In genomic region chrX:37846934-37847732, GRCh38 we compare ENCODE assay signal across 8 cellular contexts. TPM values are rescaled to one million over a fixed set of nuclear protein-coding genes. Genes with fewer than 3 reads are reported as not detected.
DNase-seq lines count a peak whose midpoint lies in the region; ATAC-seq and TF ChIP-seq lines count a peak whose summit lies in the region.

DYNLT3 (minus strand) TSS chrX:37847571; CDS start chrX:37847510, 61 bp downstream.

- 43% methylated on average over 46 of the region's 67 CpGs for WGBS in esophagus muscularis mucosa

- intact Hi-C loops in OCI-LY7 (cut with micrococcal nuclease; ENCODE audit: unreplicated experiment) = loop anchor here (10.0 kb wide), 1 partner anchor 342 kb away; no protein-coding TSS in a partner anchor
- intact Hi-C loops in esophagus muscularis mucosa (cut with DNase I) = no loop called here

- peak within 1 kb of the TSS; percentile 44; the same call in 1 of the 2 replicates for H3K4me2 ChIP-seq in OCI-LY7 (ENCODE audit: low read length)

- POLR2A ChIA-PET in OCI-LY7 (lab: Charles Lee) = interaction anchor here (0.8 to 1.1 kb wide), 2 partner anchors 23 to 59 kb away, joined by 3 to 6 read pairs; no protein-coding TSS in a partner anchor

- TF ChIP-seq EP300 in esophagus muscularis mucosa (IDR thresholded peaks at IDR 0.05) = no peak

- no peaks in the 10 kb centered on the region for H3K79me2 ChIP-seq in OCI-LY7 (ENCODE audit: insufficient read depth, low read depth, low read length)

- no peaks in the 10 kb centered on the region for H4K20me1 ChIP-seq in OCI-LY7 (ENCODE audit: insufficient read depth, low read length)

- TF ChIP-seq CTCF in OCI-LY7 (conservative IDR thresholded peaks at IDR 0.05; ENCODE audit: low read length) (no peak), esophagus muscularis mucosa (IDR thresholded peaks at IDR 0.05) (no peak)

- no peaks in the 10 kb centered on the region for H3K36me3 ChIP-seq in OCI-LY7 (ENCODE audit: insufficient read depth, low read length)
- no peaks in the 10 kb centered on the region for H3K36me3 ChIP-seq in esophagus muscularis mucosa
- H3K36me3 ChIP-seq in muscle layer of colon (ENCODE audit: insufficient read depth, low read length) = no peaks in the 10 kb centered on the region

- H3K9me3 ChIP-seq in OCI-LY7 (ENCODE audit: low read length) (no peaks in the 10 kb centered on the region), esophagus muscularis mucosa (no peaks in the 10 kb centered on the region), muscle layer of colon (ENCODE audit: low read length) (no peaks in the 10 kb centered on the region)

- no peak within 1 kb of the TSS for H2AFZ ChIP-seq in OCI-LY7 (ENCODE audit: low read length)

- no TSS peak for BruUV-seq in OCI-LY7 (replicated peaks; lab: Mats Ljungman, UMichigan)

- ATAC-seq in GM21360 (IDR thresholded peaks at IDR 0.05; ENCODE audit: unreplicated experiment) = peak; percentile 99

- H3K27me3 ChIP-seq in esophagus muscularis mucosa (no peaks in the 10 kb centered on the region), muscle layer of colon (ENCODE audit: control insufficient read depth in 1 of 2, insufficient read depth in 2 of 2, low read length in 2 of 2) (no peaks in the 10 kb centered on the region)

- CTCF ChIA-PET in OCI-LY7 (lab: Charles Lee; ENCODE audit: unreplicated experiment) = no interaction called here

- TF ChIP-seq POLR2A in esophagus muscularis mucosa (IDR thresholded peaks at IDR 0.05; ENCODE audit: low read depth) = peak; percentile 66

- no peak within 1 kb of the TSS for H3K4me3 ChIP-seq in OCI-LY7 (ENCODE audit: low read depth, low read length, poor library complexity, severe bottlenecking)
- peak within 1 kb of the TSS; percentile 69 to 80 (median 73) for H3K4me3 ChIP-seq in esophagus muscularis mucosa
- peak within 1 kb of the TSS; percentile 50 to 65 for H3K4me3 ChIP-seq in muscle layer of colon (ENCODE audit: low read depth in 1 of 2, low read length in 2 of 2)

- peak; percentile 73 for DNase-seq in COLO829 (ENCODE audit: low spot score)
- peak; percentile 86 for DNase-seq in HT1080 (ENCODE audit: low read depth)
- DNase-seq in OCI-LY7 (ENCODE audit: low spot score) = no peak
- DNase-seq in activated T-cell treated with anti-CD3 and anti-CD28 coated beads, Interleukin-2, amount 50 U/mL, for 48 hours = peak; percentile 80 to 84
- peak; percentile 92 for DNase-seq in esophagus muscularis mucosa (ENCODE audit: extremely low spot score)
- peak; percentile 53 to 71 for DNase-seq in stimulated activated CD8-positive, alpha-beta memory T cell treated with anti-CD3 and anti-CD28 coated beads, Interleukin-7, amount 100 ng/mL, for 4 hours (ENCODE audit: low read depth in 2 of 2)

- H3K9ac ChIP-seq in muscle layer of colon (ENCODE audit: low read length) = peak within 1 kb of the TSS; percentile 53

- no peak within 1 kb of the TSS for H3K27ac ChIP-seq in OCI-LY7 (ENCODE audit: low read depth, low read length, poor library complexity, severe bottlenecking)
- H3K27ac ChIP-seq in esophagus muscularis mucosa (replicated peaks in 1 of 4) = peak within 1 kb of the TSS; percentile 85 to 92 (median 88)
- peak within 1 kb of the TSS; percentile 56 for H3K27ac ChIP-seq in muscle layer of colon (ENCODE audit: low read depth, low read length)

- H3K4me1 ChIP-seq in OCI-LY7 (ENCODE audit: insufficient read depth, low read length, poor library complexity, severe bottlenecking) (no peaks in the 10 kb centered on the region), esophagus muscularis mucosa (peaks cover 0 to 7% (median 0%) of the 10 kb centered on the region in 4 donors), muscle layer of colon (ENCODE audit: insufficient read depth, low read length) (peaks cover 3% of the 10 kb centered on the region)

- H3K9me2 ChIP-seq in OCI-LY7 (ENCODE audit: insufficient read depth, low read length) = no peaks in the 10 kb centered on the region

RNA-seq across cellular contexts. Expression of gene DYNLT3, which starts in this region (rescaled TPM):
- 18.4 and 20.7 TPM in 2 replicates for total RNA-seq in HT1080 (2014; rRNA removed; shearing (Covaris generic))
- 25.0 and 27.7 TPM in 2 replicates for polyA plus RNA-seq in HT1080 (2015; cell fraction: cytosol; rRNA removed)
- 10.1 and 11.1 TPM in 2 replicates for polyA plus RNA-seq in HT1080 (2015; cell fraction: nucleus; rRNA removed)
- 0.08 and 0.73 TPM in 2 replicates for total RNA-seq in OCI-LY7 (2014; rRNA removed; shearing (Covaris generic))
- total RNA-seq in OCI-LY7 (2022) (18.6 and 21.8 TPM in 2 replicates), esophagus muscularis mucosa (10 to 100 TPM; 37.7 to 55.7 (median 49.9) TPM)
